19 cellular contexts compared by ENCODE assay signal in genomic region chr9:94818196-94818541, GRCh38.
DNase-seq lines count a peak whose midpoint lies in the region; ATAC-seq and TF ChIP-seq lines count a peak whose summit lies in the region.
"Had no signal": no experiment of that assay in that cellular context is flagged by ENCODE, and none has a peak within 500 bp of the region (broad histone marks: within the 10 kb centered on the region; RNA-seq: fewer than 3 reads in every experiment).

No MANE protein-coding gene starts in this region.

- H3K4me1 ChIP-seq in IMR-90 (ENCODE audit: control insufficient read depth, insufficient read depth, low read length) (peaks cover 18% of the 10 kb centered on the region), SJSA1 (replicated peaks) (peaks cover 53% of the 10 kb centered on the region), testis (peaks cover 44% of the 10 kb centered on the region)
- H3K4me1 ChIP-seq: BE2C had no signal

- 0 out of 2 replicates have a peak overlapping the region, but pooled peaks have one; percentile 33 for H3K4ac ChIP-seq in IMR-90 (ENCODE audit: low read depth, low read length)

- no peak overlapping the region for H3K9ac ChIP-seq in IMR-90 (ENCODE audit: low read depth, low read length)

- H3K4me3 ChIP-seq in IMR-90 (ENCODE audit: insufficient read depth, low read depth, low read length) (no peak overlapping the region), SJSA1 (no peak overlapping the region), testis (no peak overlapping the region)
- H3K4me3 ChIP-seq: sigmoid colon had no signal

- no peak overlapping the region for H2BK5ac ChIP-seq in IMR-90 (ENCODE audit: low read depth, low read length, poor library complexity, severe bottlenecking)

- peaks cover 2% of the 10 kb centered on the region; the same call in 1 of the 2 replicates for H3K36me3 ChIP-seq in IMR-90 (ENCODE audit: control insufficient read depth, insufficient read depth, low read length)
- 0 out of 2 replicates have a peak, but pooled peaks cover 6% of the 10 kb centered on the region for H3K36me3 ChIP-seq in SJSA1
- no peaks in the 10 kb centered on the region for H3K36me3 ChIP-seq in testis (ENCODE audit: low read depth, missing control alignments)
- H3K36me3 ChIP-seq: BE2C, neutrophil, sigmoid colon had no signal

- no peak overlapping the region for H3K27ac Mint-ChIP-seq in activated CD4-positive, alpha-beta T cell treated with anti-CD3 and anti-CD28 coated beads, Interleukin-2, amount 10 ng/mL, durations not matched to agents 24 days and 14 days
- H3K27ac Mint-ChIP-seq: endodermal cell had no signal

- peaks cover 9% of the 10 kb centered on the region; the same call in 1 of the 2 replicates for H4K20me1 ChIP-seq in IMR-90 (ENCODE audit: insufficient read depth, low read length)

- intact Hi-C loops in IMR-90 (cut with micrococcal nuclease) = no loop called here
- intact Hi-C loops in testis (cut with DNase I; ENCODE audit: low total_unique reads) = no loop called here
- intact Hi-C loops in activated CD4-positive, alpha-beta T cell treated with anti-CD3 and anti-CD28 coated beads, Interleukin-2, amount 10 ng/mL, durations not matched to agents 24 days and 14 days (cut with micrococcal nuclease) = no loop called here

- H2AFZ ChIP-seq in IMR-90 (replicated peaks; ENCODE audit: low read length, poor library complexity) = no peak overlapping the region

- H3K36me3 Mint-ChIP-seq in activated CD4-positive, alpha-beta T cell treated with anti-CD3 and anti-CD28 coated beads, Interleukin-2, amount 10 ng/mL, durations not matched to agents 24 days and 14 days (ENCODE audit: low read depth) = peaks cover 13% of the 10 kb centered on the region

- peaks cover 11% of the 10 kb centered on the region for H3K4me1 Mint-ChIP-seq in activated CD4-positive, alpha-beta T cell treated with anti-CD3 and anti-CD28 coated beads, Interleukin-2, amount 10 ng/mL, durations not matched to agents 24 days and 14 days

- H3K27ac ChIP-seq in IMR-90 (ENCODE audit: insufficient read depth, low read length) (no peak overlapping the region), SJSA1 (peak overlapping the region; percentile 29; the same call in 1 of the 2 replicates), testis (peak overlapping the region; percentile 68 to 86)
- H3K27ac ChIP-seq: neutrophil had no signal

- H3K9me1 ChIP-seq in IMR-90 (ENCODE audit: insufficient read depth, low read length) = peaks cover 8% of the 10 kb centered on the region

- POLR2A ChIA-PET in IMR-90 (lab: Charles Lee; ENCODE audit: unreplicated experiment) = no interaction called here

- H2AK5ac ChIP-seq in IMR-90 (ENCODE audit: low read depth, low read length) = peak overlapping the region; percentile 69; the same call in 1 of the 2 replicates

- H2BK20ac ChIP-seq in IMR-90 (ENCODE audit: low read depth, low read length) = no peak overlapping the region

- no peaks in the 10 kb centered on the region for H3K27me3 ChIP-seq in IMR-90 (ENCODE audit: control insufficient read depth, insufficient read depth, low read length)
- H3K27me3 ChIP-seq in SJSA1 (replicated peaks) = no peaks in the 10 kb centered on the region
- no peaks in the 10 kb centered on the region for H3K27me3 ChIP-seq in testis
- H3K27me3 ChIP-seq: BE2C, neutrophil, sigmoid colon had no signal

- H3K9me3 ChIP-seq in IMR-90 (ENCODE audit: control insufficient read depth, insufficient read depth, low read length) (no peaks in the 10 kb centered on the region), SJSA1 (replicated peaks) (no peaks in the 10 kb centered on the region), testis (no peaks in the 10 kb centered on the region)
- H3K9me3 ChIP-seq: BE2C, neutrophil, sigmoid colon had no signal

- no CpG with 5 or more reads among the region's 2 CpGs for WGBS in IMR-90 (ENCODE audit: extremely low coverage in 2 of 2, insufficient read length in 1 of 2), 2 experiments
- 64 to 73% methylated on average over 2 of the region's 2 CpGs for WGBS in testis, 2 donors

- H3K79me1 ChIP-seq in IMR-90 (ENCODE audit: low read depth in 1 of 2, low read length in 2 of 2) = peaks cover 0 to 8% of the 10 kb centered on the region in 2 experiments; a peak in 1 of 4 replicates

- no peak overlapping the region; the same call in 1 of the 2 replicates for H3K23ac ChIP-seq in IMR-90 (ENCODE audit: low read depth, low read length)

- 0 out of 2 replicates have a peak overlapping the region, but pooled peaks have one; percentile 42 for H3K14ac ChIP-seq in IMR-90 (replicated peaks; ENCODE audit: low read depth, low read length)

- ATAC-seq in IMR-90 (ENCODE audit: low read depth) = no peak
- ATAC-seq in GM21723 (IDR thresholded peaks at IDR 0.05; ENCODE audit: unreplicated experiment) = no peak
- ATAC-seq in GM18868 (IDR thresholded peaks at IDR 0.05; ENCODE audit: unreplicated experiment) = no peak

- no peaks in the 10 kb centered on the region for H3K27me3 Mint-ChIP-seq in activated CD4-positive, alpha-beta T cell treated with anti-CD3 and anti-CD28 coated beads, Interleukin-2, amount 10 ng/mL, durations not matched to agents 24 days and 14 days

- H2BK120ac ChIP-seq in IMR-90 (ENCODE audit: low read depth, low read length) = peak overlapping the region; percentile 21; the same call in 1 of the 2 replicates

- TF ChIP-seq POLR2A in IMR-90 (IDR thresholded peaks at IDR 0.05; ENCODE audit: low read depth, low read length) (no peak), testis (IDR thresholded peaks at IDR 0.05) (no peak)

- H3K4me3 Mint-ChIP-seq in activated CD4-positive, alpha-beta T cell treated with anti-CD3 and anti-CD28 coated beads, Interleukin-2, amount 10 ng/mL, durations not matched to agents 24 days and 14 days = no peak overlapping the region
- H3K4me3 Mint-ChIP-seq: endodermal cell had no signal

- peak overlapping the region; percentile 25; the same call in 1 of the 3 replicates for H2BK15ac ChIP-seq in IMR-90 (ENCODE audit: low read depth, low read length)

- no peak for TF ChIP-seq RAD21 in IMR-90 (IDR thresholded peaks at IDR 0.05; ENCODE audit: low read length)

- no peak overlapping the region for H2AK9ac ChIP-seq in IMR-90 (replicated peaks; ENCODE audit: low read depth, low read length, poor library complexity)

- TF ChIP-seq CTCF in IMR-90 (conservative IDR thresholded peaks at IDR 0.05; ENCODE audit: low read depth, low read length) (no peak), testis (IDR thresholded peaks at IDR 0.05) (no peak)

- no peak for DNase-seq in IMR-90
- no peak for DNase-seq in SJSA1 (ENCODE audit: low read depth in 1 of 2, low spot score in 2 of 2)
- DNase-seq in kidney tubule cell (ENCODE audit: low spot score) = peak; percentile 66
- DNase-seq in testis = no peak
- DNase-seq in NCI-H1092 treated with DMSO at 0.1 percent for 48 hours (lab: John Stamatoyannopoulos, UW) = no peak
- no peak for DNase-seq in activated CD4-positive, alpha-beta T cell treated with anti-CD3 and anti-CD28 coated beads, Interleukin-2, amount 10 ng/mL, durations not matched to agents 24 days and 14 days
- DNase-seq: activated CD4-positive, alpha-beta T cell treated with anti-CD3 and anti-CD28 coated beads, Interleukin-2, amount 50 U/mL, for 1 hour; activated CD8-positive, alpha-beta memory T cell treated with anti-CD3 and anti-CD28 coated beads, Interleukin-2, amount 50 U/mL, for 48 hours; endodermal cell; Kasumi-1; NCI-H1436; NCI-H2171 treated with DMSO at 0.1 percent for 48 hours; NCI-H774; sigmoid colon; SW 1271 had no signal

- H4K8ac ChIP-seq in IMR-90 (ENCODE audit: low read depth in 2 of 2, low read length in 2 of 2) = no peak overlapping the region; a peak in 1 of 4 replicates

- dilution Hi-C loops in IMR-90 (cut with HindIII; ENCODE audit: low sequenced_read_pairs, unreplicated experiment) = no loop called here

- CTCF ChIA-PET in IMR-90 (lab: Yijun Ruan, JAX) = interaction anchor here (1.3 kb wide), 1 partner anchor 309 kb away, joined by 3 read pairs; no protein-coding TSS in a partner anchor

- H3K9me3 Mint-ChIP-seq in activated CD4-positive, alpha-beta T cell treated with anti-CD3 and anti-CD28 coated beads, Interleukin-2, amount 10 ng/mL, durations not matched to agents 24 days and 14 days = peaks cover 4% of the 10 kb centered on the region
- H3K9me3 Mint-ChIP-seq: endodermal cell had no signal

- in situ Hi-C loops in IMR-90 (cut with MboI; ENCODE audit: low sequenced_read_pairs) = no loop called here

- no peak overlapping the region for H3K56ac ChIP-seq in IMR-90 (ENCODE audit: extremely low read depth, insufficient read depth, low read length)

- H3K18ac ChIP-seq in IMR-90 (ENCODE audit: low read depth, low read length) = peak overlapping the region; percentile 58; the same call in 1 of the 2 replicates

- H4K5ac ChIP-seq in IMR-90 (ENCODE audit: low read depth, low read length) = no peak overlapping the region; the same call in 1 of the 2 replicates

- no peak overlapping the region for H4K91ac ChIP-seq in IMR-90 (ENCODE audit: insufficient read depth, low read depth, low read length)

- no TSS peak for BruUV-seq in IMR-90 (replicated peaks; lab: Mats Ljungman, UMichigan)

- H3K4me2 ChIP-seq in IMR-90 (ENCODE audit: low read depth, low read length) = peak overlapping the region; percentile 16; the same call in 1 of the 2 replicates

TF ChIP-seq in IMR-90, 13 proteins besides CTCF, POLR2A, EP300 and RAD21 (continues in another document):
- TF ChIP-seq MAFK (IDR thresholded peaks at IDR 0.05; ENCODE audit: low read depth, low read length) = no peak
- no peak for TF ChIP-seq CEBPB (IDR thresholded peaks at IDR 0.05; ENCODE audit: low read depth, low read length)
- no peak for TF ChIP-seq NFE2L2 (IDR thresholded peaks at IDR 0.05; ENCODE audit: low read depth, low read length)
- no peak for TF ChIP-seq MAZ (IDR thresholded peaks at IDR 0.05; ENCODE audit: borderline replicate concordance, low read depth, low read length)
- no peak for TF ChIP-seq SMC3 (IDR thresholded peaks at IDR 0.05; ENCODE audit: low read depth, low read length)
- TF ChIP-seq BHLHE40 (IDR thresholded peaks at IDR 0.05; ENCODE audit: low read depth, low read length) = no peak
- no peak for TF ChIP-seq ELK1 (IDR thresholded peaks at IDR 0.05; ENCODE audit: borderline replicate concordance, low read depth, low read length)
- no peak for TF ChIP-seq CHD1 (IDR thresholded peaks at IDR 0.05; ENCODE audit: low read depth, low read length)
- TF ChIP-seq RCOR1 (IDR thresholded peaks at IDR 0.05; ENCODE audit: insufficient replicate concordance, low read length) = no peak
- TF ChIP-seq FOS (IDR thresholded peaks at IDR 0.05; ENCODE audit: low read depth, low read length) = no peak
